In the genomic region with DNA sequence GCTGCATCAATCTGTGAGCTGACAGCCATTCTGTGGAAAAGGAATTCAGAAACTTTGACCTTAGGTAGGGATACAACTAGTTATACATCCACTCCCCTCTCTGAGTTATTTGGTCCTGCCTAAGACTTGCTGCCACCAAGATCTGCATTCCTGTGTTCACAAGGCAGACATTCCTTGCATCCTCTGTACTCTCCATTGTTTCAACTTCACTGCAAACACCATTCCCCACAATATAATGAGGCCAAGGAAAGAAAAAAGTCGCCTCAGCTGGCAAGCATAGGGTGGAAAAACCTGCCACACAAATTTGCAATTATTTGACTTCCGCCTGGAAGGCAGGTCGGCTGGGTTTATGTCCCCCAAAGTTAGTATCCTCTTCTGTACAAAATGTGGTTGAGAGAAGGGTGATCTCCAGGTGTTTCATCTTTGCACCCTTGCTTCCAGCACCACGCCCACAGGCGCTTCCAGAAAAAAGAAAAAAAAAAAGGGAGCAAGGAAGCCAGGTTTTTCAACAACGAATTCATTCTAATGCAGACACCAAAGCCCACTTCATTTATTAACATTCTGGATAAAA, we compare ENCODE assay signal across 8 cellular contexts. TPM values are rescaled to one million over a fixed set of nuclear protein-coding genes. Genes with fewer than 3 reads are reported as not detected.
A peak's percentile ranks its signal among the peaks of the same experiment; 100 is the strongest.
DNase-seq lines count a peak whose midpoint lies in the region; ATAC-seq and TF ChIP-seq lines count a peak whose summit lies in the region.

No MANE protein-coding gene starts in this region.

- H3K9me3 Mint-ChIP-seq in activated CD8-positive, alpha-beta T cell treated with anti-CD3 and anti-CD28 coated beads, Interleukin-2, amount 10 ng/mL, durations not matched to agents 7 days and 5 days (ENCODE audit: insufficient read depth): no peaks in the 10 kb centered on the region

- CTCF ChIA-PET in activated CD8-positive, alpha-beta T cell treated with anti-CD3 and anti-CD28 coated beads, Interleukin-2, amount 10 ng/mL, durations not matched to agents 7 days and 5 days (lab: Charles Lee): interaction anchor here (1.6 to 2.1 kb wide), 2 partner anchors 71 to 219 kb away, joined by 7 to 12 read pairs; no protein-coding TSS in a partner anchor

- peaks cover 34% of the 10 kb centered on the region for H3K4me1 Mint-ChIP-seq in activated CD8-positive, alpha-beta T cell treated with anti-CD3 and anti-CD28 coated beads, Interleukin-2, amount 10 ng/mL, durations not matched to agents 7 days and 5 days (ENCODE audit: low read depth)

- H3K36me3 ChIP-seq in iPS-20b (ENCODE audit: insufficient read depth, low read depth, low read length) (no peaks in the 10 kb centered on the region), stomach (no peaks in the 10 kb centered on the region)

- H3K4me3 ChIP-seq in iPS-20b (ENCODE audit: low read length) (peak overlapping the region; percentile 95), stomach (peak overlapping the region; percentile 94 to 95 (median 95))

- H3K4me3 Mint-ChIP-seq in activated CD8-positive, alpha-beta T cell treated with anti-CD3 and anti-CD28 coated beads, Interleukin-2, amount 10 ng/mL, durations not matched to agents 7 days and 5 days: peak overlapping the region; percentile 87

- H3K27ac ChIP-seq in iPS-20b (ENCODE audit: low read length): peak overlapping the region; percentile 94
- H3K27ac ChIP-seq in stomach: peak overlapping the region; percentile 90 to 97 (median 92)

- no peaks in the 10 kb centered on the region for H3K27me3 ChIP-seq in iPS-20b (ENCODE audit: insufficient read depth, low read length)
- no peaks in the 10 kb centered on the region for H3K27me3 ChIP-seq in stomach

- no peak for TF ChIP-seq CTCF in stomach (IDR thresholded peaks at IDR 0.05)

- no peak for TF ChIP-seq EP300 in stomach (IDR thresholded peaks at IDR 0.05)

- ATAC-seq in activated CD8-positive, alpha-beta T cell treated with anti-CD3 and anti-CD28 coated beads, Interleukin-2, amount 10 ng/mL, durations not matched to agents 7 days and 5 days: no peak
- ATAC-seq in HG03571 (IDR thresholded peaks at IDR 0.05; ENCODE audit: unreplicated experiment) (no peak), HG02884 (IDR thresholded peaks at IDR 0.05; ENCODE audit: unreplicated experiment) (no peak)

- H3K27me3 Mint-ChIP-seq in activated CD8-positive, alpha-beta T cell treated with anti-CD3 and anti-CD28 coated beads, Interleukin-2, amount 10 ng/mL, durations not matched to agents 7 days and 5 days (ENCODE audit: low read depth): peaks cover 41% of the 10 kb centered on the region

- H3K4me1 ChIP-seq in iPS-20b (ENCODE audit: insufficient read depth, low read length) (peaks cover 20% of the 10 kb centered on the region), stomach (peaks cover 31 to 78% (median 49%) of the 10 kb centered on the region in 4 donors)

- DNase-seq in NCI-H2171 (lab: John Stamatoyannopoulos, UW) (peak; percentile 37), NCI-H2171 treated with DMSO at 0.1 percent for 48 hours (lab: John Stamatoyannopoulos, UW) (no peak), stomach (no peak)
- DNase-seq in activated CD8-positive, alpha-beta T cell treated with anti-CD3 and anti-CD28 coated beads, Interleukin-2, amount 10 ng/mL, durations not matched to agents 7 days and 5 days: no peak
- DNase-seq in activated CD4-positive, alpha-beta T cell treated with anti-CD3 and anti-CD28 coated beads for 1 hour: no peak

- POLR2A ChIA-PET in activated CD8-positive, alpha-beta T cell treated with anti-CD3 and anti-CD28 coated beads, Interleukin-2, amount 10 ng/mL, durations not matched to agents 7 days and 5 days (lab: Charles Lee): no interaction called here

- H3K27ac Mint-ChIP-seq in activated CD8-positive, alpha-beta T cell treated with anti-CD3 and anti-CD28 coated beads, Interleukin-2, amount 10 ng/mL, durations not matched to agents 7 days and 5 days: no peak overlapping the region

- H3K9me3 ChIP-seq in iPS-20b (ENCODE audit: insufficient read depth, low read depth, low read length): no peaks in the 10 kb centered on the region
- H3K9me3 ChIP-seq in stomach: no peaks in the 10 kb centered on the region

- peak overlapping the region; percentile 91 for H3K9ac ChIP-seq in iPS-20b (ENCODE audit: low read depth, low read length)

- no peak for TF ChIP-seq POLR2A in stomach (IDR thresholded peaks at IDR 0.05)

- WGBS in stomach, 5 donors: 16 to 27% (median 19%) methylated on average over 6 of the region's 6 CpGs

- H3K36me3 Mint-ChIP-seq in activated CD8-positive, alpha-beta T cell treated with anti-CD3 and anti-CD28 coated beads, Interleukin-2, amount 10 ng/mL, durations not matched to agents 7 days and 5 days (ENCODE audit: low read depth): no peaks in the 10 kb centered on the region

- intact Hi-C loops in stomach (cut with DNase I; ENCODE audit: low total_unique reads): no loop called here

RNA-seq across cellular contexts. Expression of a gene that starts 0.7 kb away (rescaled TPM):
- under 1 TPM; 0.53 to 0.57 TPM for total RNA-seq in activated CD8-positive, alpha-beta T cell treated with anti-CD3 and anti-CD28 coated beads, Interleukin-2, amount 10 ng/mL, durations not matched to agents 7 days and 5 days
- 10 to 100 TPM; 13.3 to 41.5 (median 19.7) TPM for total RNA-seq in stomach
- polyA plus RNA-seq in stomach: 1 to 10 TPM; 3.6 to 6.9 (median 3.7) TPM

Comparison
In these comparisons a context has a peak if more than half of its experiments do, and no peak if none do; other contexts are left out.
1. RNA of a gene that starts 0.7 kb away (total RNA-seq): 13.3 to 41.5 TPM in stomach; 0.53 to 0.57 TPM in activated CD8-positive, alpha-beta T cell treated with anti-CD3 and anti-CD28 coated beads, Interleukin-2, amount 10 ng/mL, durations not matched to agents 7 days and 5 days; every median in the first group is over 4 times any median in the second.